ENCODE assay signal across 12 cellular contexts in genomic region chr3:9172851-9173320, GRCh38.
DNase-seq lines count a peak whose midpoint lies in the region; ATAC-seq, FAIRE-seq and TF ChIP-seq lines count a peak whose summit lies in the region.
"Had no signal": no experiment of that assay in that cellular context is flagged by ENCODE, and none has a peak within 500 bp of the region (broad histone marks: within the 10 kb centered on the region; RNA-seq: fewer than 3 reads in every experiment).

No MANE protein-coding gene starts in this region.

- no peak overlapping the region for H2AK5ac ChIP-seq in H1 (ENCODE audit: low read depth, low read length)

- H3K9me3 Mint-ChIP-seq in activated T-cell treated with anti-CD3 and anti-CD28 coated beads, Interleukin-2, amount 50 U/mL, for 72 hours = no peaks in the 10 kb centered on the region
- no peaks in the 10 kb centered on the region for H3K9me3 Mint-ChIP-seq in HFFc6
- H3K9me3 Mint-ChIP-seq in activated naive CD4-positive, alpha-beta T cell treated with anti-CD3 and anti-CD28 coated beads for 36 hours = no peaks in the 10 kb centered on the region

- no peak overlapping the region for H3K4ac ChIP-seq in H1 (replicated peaks; ENCODE audit: insufficient read length, low read depth, low read length)

- no peak for TF ChIP-seq RAD21 in H1 (IDR thresholded peaks at IDR 0.05 in 1 of 2, conservative IDR thresholded peaks at IDR 0.05 in 1 of 2; ENCODE audit: low read depth in 2 of 2, low read length in 2 of 2)

- no peaks in the 10 kb centered on the region for H3K4me1 Mint-ChIP-seq in activated T-cell treated with anti-CD3 and anti-CD28 coated beads, Interleukin-2, amount 50 U/mL, for 72 hours (ENCODE audit: low read depth)
- peaks cover 17% of the 10 kb centered on the region for H3K4me1 Mint-ChIP-seq in HFFc6 (ENCODE audit: low read depth)
- peaks cover 4% of the 10 kb centered on the region for H3K4me1 Mint-ChIP-seq in activated naive CD4-positive, alpha-beta T cell treated with anti-CD3 and anti-CD28 coated beads for 36 hours (ENCODE audit: low read depth)

- H3K36me3 Mint-ChIP-seq in activated T-cell treated with anti-CD3 and anti-CD28 coated beads, Interleukin-2, amount 50 U/mL, for 72 hours (ENCODE audit: insufficient read depth in 2 of 2) = no peaks in the 10 kb centered on the region
- H3K36me3 Mint-ChIP-seq in HFFc6 (ENCODE audit: low read depth) = no peaks in the 10 kb centered on the region
- no peaks in the 10 kb centered on the region for H3K36me3 Mint-ChIP-seq in activated naive CD4-positive, alpha-beta T cell treated with anti-CD3 and anti-CD28 coated beads for 36 hours (ENCODE audit: low read depth)

- no peak overlapping the region for H3K23ac ChIP-seq in H1 (ENCODE audit: insufficient read length)

- peaks cover 0 to 4% (median 0%) of the 10 kb centered on the region in 4 experiments; a peak in 3 of 7 replicates for H3K4me1 ChIP-seq in H1 (replicated peaks in 1 of 4; ENCODE audit: control insufficient read depth in 3 of 4, insufficient read depth in 4 of 4, low read length in 3 of 4)
- H3K4me1 ChIP-seq in kidney (ENCODE audit: control insufficient read depth in 1 of 2, insufficient read depth in 1 of 2, low read depth in 1 of 2, low read length in 2 of 2) = no peaks in the 10 kb centered on the region
- H3K4me1 ChIP-seq: HAP-1 had no signal

- H3K27me3 ChIP-seq in H1 (replicated peaks in 1 of 4; ENCODE audit: control insufficient read depth in 3 of 4, extremely low read depth in 1 of 4, insufficient read depth in 3 of 4, low read length in 3 of 4) = no peaks in the 10 kb centered on the region

- no peak overlapping the region for H3K4me3 ChIP-seq in H1 (ENCODE audit: extremely low read depth in 1 of 4, insufficient read depth in 2 of 4, low read depth in 3 of 4, low read length in 4 of 4)
- no peak overlapping the region for H3K4me3 ChIP-seq in kidney (ENCODE audit: low read length in 2 of 2)
- H3K4me3 ChIP-seq: HAP-1 had no signal

- H2BK5ac ChIP-seq in H1 (ENCODE audit: low read depth, low read length) = peak overlapping the region; percentile 39; the same call in 1 of the 2 replicates

- no peak overlapping the region for H2BK20ac ChIP-seq in H1 (ENCODE audit: low read length)

- H3K14ac ChIP-seq in H1 (ENCODE audit: insufficient read length) = no peak overlapping the region

- FAIRE-seq in H1 (lab: Jason Lieb, UNC) = no peak
- no peak for FAIRE-seq in kidney (lab: Jason Lieb, UNC)

- H3K27me3 Mint-ChIP-seq in activated T-cell treated with anti-CD3 and anti-CD28 coated beads, Interleukin-2, amount 50 U/mL, for 72 hours (ENCODE audit: low read depth) = no peaks in the 10 kb centered on the region
- peaks cover 37% of the 10 kb centered on the region for H3K27me3 Mint-ChIP-seq in HFFc6 (ENCODE audit: insufficient read depth)
- no peaks in the 10 kb centered on the region for H3K27me3 Mint-ChIP-seq in activated naive CD4-positive, alpha-beta T cell treated with anti-CD3 and anti-CD28 coated beads for 36 hours (ENCODE audit: low read depth)

- H3K4me2 ChIP-seq in H1 (ENCODE audit: insufficient read depth in 1 of 2, low read depth in 2 of 2, low read length in 2 of 2) = no peak overlapping the region

- no peak overlapping the region for H4K8ac ChIP-seq in H1 (ENCODE audit: extremely low read depth, insufficient read depth, low read length)

- no peak overlapping the region for H3K27ac ChIP-seq in H1 (ENCODE audit: low read depth, low read length)
- H3K27ac ChIP-seq in kidney (ENCODE audit: low read depth in 2 of 2, low read length in 2 of 2) = no peak overlapping the region
- H3K27ac ChIP-seq: parathyroid adenoma had no signal

- no peaks in the 10 kb centered on the region for H4K20me1 ChIP-seq in H1 (replicated peaks in 1 of 2; ENCODE audit: control insufficient read depth in 1 of 2, insufficient read depth in 2 of 2, low read length in 2 of 2)

- no peaks in the 10 kb centered on the region for H3K23me2 ChIP-seq in H1 (ENCODE audit: low read depth, low read length)

- CTCF ChIA-PET in H1 (lab: Charles Lee; ENCODE audit: partially characterized antibody) = interaction anchor here (0.6 to 1.7 kb wide), 3 partner anchors 9 to 201 kb away, joined by 3 to 5 read pairs (median 3); no protein-coding TSS in a partner anchor
- CTCF ChIA-PET in activated naive CD4-positive, alpha-beta T cell treated with anti-CD3 and anti-CD28 coated beads for 36 hours (lab: Charles Lee) = no interaction called here

- H3K18ac ChIP-seq in H1 (ENCODE audit: extremely low read depth, low read length) = peak overlapping the region; percentile 43; the same call in 1 of the 2 replicates

- H3K9ac ChIP-seq in H1 (replicated peaks in 1 of 4; ENCODE audit: extremely low read depth in 1 of 4, low read depth in 3 of 4, low read length in 3 of 4) (no peak overlapping the region), kidney (ENCODE audit: low read length in 2 of 2) (no peak overlapping the region)
- H3K9ac ChIP-seq: parathyroid adenoma had no signal

- no peak for TF ChIP-seq CTCF in H1 (IDR thresholded peaks at IDR 0.05; ENCODE audit: control extremely low read depth in 1 of 3, insufficient read depth in 1 of 3, low read depth in 1 of 3, low read length in 3 of 3)
- TF ChIP-seq CTCF in kidney (IDR thresholded peaks at IDR 0.05; ENCODE audit: borderline replicate concordance, extremely low read depth, insufficient read depth) = no peak
- TF ChIP-seq CTCF in HFFc6 (IDR thresholded peaks at IDR 0.05) = no peak

- no peak overlapping the region for H3K56ac ChIP-seq in H1 (replicated peaks; ENCODE audit: insufficient read length, low read depth, low read length)

- no peak overlapping the region for H2BK12ac ChIP-seq in H1 (ENCODE audit: low read depth, low read length)

- TF ChIP-seq POLR2A in H1 (IDR thresholded peaks at IDR 0.05; ENCODE audit: control extremely low read depth in 1 of 2, low read depth in 2 of 2, low read length in 2 of 2) = no peak

- no peak overlapping the region for H4K91ac ChIP-seq in H1 (replicated peaks; ENCODE audit: insufficient read length, low read length)

- no peaks in the 10 kb centered on the region for H3K9me3 ChIP-seq in H1 (ENCODE audit: insufficient read depth in 2 of 2, low read depth in 1 of 2, low read length in 1 of 2)
- no peaks in the 10 kb centered on the region for H3K9me3 ChIP-seq in kidney (ENCODE audit: control insufficient read depth in 1 of 2, low read length in 2 of 2)
- H3K9me3 ChIP-seq: HAP-1 had no signal

- intact Hi-C loops in kidney (cut with DNase I) = no loop called here
- intact Hi-C loops in activated naive CD4-positive, alpha-beta T cell treated with anti-CD3 and anti-CD28 coated beads for 36 hours (cut with micrococcal nuclease) = no loop called here

- H3K27ac Mint-ChIP-seq in activated T-cell treated with anti-CD3 and anti-CD28 coated beads, Interleukin-2, amount 50 U/mL, for 72 hours = no peak overlapping the region
- H3K27ac Mint-ChIP-seq in HFFc6 = no peak overlapping the region
- H3K27ac Mint-ChIP-seq in activated naive CD4-positive, alpha-beta T cell treated with anti-CD3 and anti-CD28 coated beads for 36 hours = no peak overlapping the region

- no peak overlapping the region for H3K4me3 Mint-ChIP-seq in activated T-cell treated with anti-CD3 and anti-CD28 coated beads, Interleukin-2, amount 50 U/mL, for 72 hours
- no peak overlapping the region for H3K4me3 Mint-ChIP-seq in HFFc6
- no peak overlapping the region for H3K4me3 Mint-ChIP-seq in activated naive CD4-positive, alpha-beta T cell treated with anti-CD3 and anti-CD28 coated beads for 36 hours

- POLR2A ChIA-PET in H1 (lab: Charles Lee; ENCODE audit: partially characterized antibody) = no interaction called here

- no peaks in the 10 kb centered on the region for H3K79me1 ChIP-seq in H1 (ENCODE audit: low read depth, low read length)

- no peak overlapping the region for H2BK120ac ChIP-seq in H1 (replicated peaks; ENCODE audit: low read depth, low read length)

- H4K5ac ChIP-seq in H1 (ENCODE audit: insufficient read length, low read depth, low read length) = no peak overlapping the region

- H2AFZ ChIP-seq in H1 (ENCODE audit: low read length) = no peak overlapping the region
- H2AFZ ChIP-seq: parathyroid adenoma had no signal

- no peak for TF ChIP-seq EP300 in H1 (IDR thresholded peaks at IDR 0.05; ENCODE audit: borderline replicate concordance in 1 of 2, low read depth in 2 of 2, low read length in 2 of 2)

- 89% methylated on average over 11 of the region's 11 CpGs; no CpG with 5 or more reads in 1 of the 2 experiments for WGBS in H1 (ENCODE audit: extremely low coverage in 1 of 2, insufficient coverage in 1 of 2, insufficient read length in 1 of 2, insufficient replicate concordance in 2 of 2, low coverage in 1 of 2, low lambda C conversion rate in 2 of 2, missing lambda C conversion rate in 1 of 2), 2 experiments

- DNase-seq in EL (peak; percentile 13), NCI-H2196 treated with DMSO at 0.1 percent for 48 hours (lab: John Stamatoyannopoulos, UW; ENCODE audit: unreplicated experiment) (peak; percentile 5), H1 (ENCODE audit: low read depth in 1 of 2, low spot score in 2 of 2) (no peak), nucleus accumbens (lab: John Stamatoyannopoulos, UW) (peak in 33 of 56 donors; percentile 11 to 58 (median 34)), kidney (no peak), HFFc6 (no peak)
- no peak for DNase-seq in activated T-cell treated with anti-CD3 and anti-CD28 coated beads, Interleukin-2, amount 50 U/mL, for 72 hours
- no peak for DNase-seq in activated naive CD4-positive, alpha-beta T cell treated with anti-CD3 and anti-CD28 coated beads for 36 hours
- DNase-seq: left colon, NCI-H187 had no signal

- no peaks in the 10 kb centered on the region for H3K79me2 ChIP-seq in H1 (ENCODE audit: control insufficient read depth in 1 of 2, insufficient read depth in 2 of 2, low read length in 2 of 2)
- H3K79me2 ChIP-seq: parathyroid adenoma had no signal

- H2BK15ac ChIP-seq in H1 (ENCODE audit: low read length) = 0 out of 2 replicates have a peak overlapping the region, but pooled peaks have one; percentile 61

- H3K36me3 ChIP-seq in H1 (ENCODE audit: control insufficient read depth in 2 of 4, insufficient read depth in 4 of 4, low read length in 3 of 4) = no peaks in the 10 kb centered on the region
- no peaks in the 10 kb centered on the region for H3K36me3 ChIP-seq in kidney (ENCODE audit: control insufficient read depth in 1 of 2, insufficient read depth in 2 of 2, low read length in 2 of 2)
- H3K36me3 ChIP-seq: HAP-1 had no signal

- ATAC-seq in activated T-cell treated with anti-CD3 and anti-CD28 coated beads, Interleukin-2, amount 50 U/mL, for 72 hours (replicated peaks in 1 of 2) = no peak
- ATAC-seq: left colon had no signal

TF ChIP-seq in H1, 55 proteins besides CTCF, POLR2A, EP300 and RAD21 (continues in another document):
- no peak for TF ChIP-seq MAFK (IDR thresholded peaks at IDR 0.05; ENCODE audit: low read depth, low read length)
- TF ChIP-seq EZH2 (IDR thresholded peaks at IDR 0.05; ENCODE audit: low read depth, low read length, severe bottlenecking) = no peak
- no peak for TF ChIP-seq NANOG (IDR thresholded peaks at IDR 0.05; ENCODE audit: insufficient read depth, low read depth, low read length, poor library complexity, severe bottlenecking)
- TF ChIP-seq SAP30 (IDR thresholded peaks at IDR 0.05; ENCODE audit: insufficient read depth, insufficient replicate concordance, low read length) = no peak
- TF ChIP-seq SUZ12 (IDR thresholded peaks at IDR 0.05; ENCODE audit: low read length) = no peak
- TF ChIP-seq TEAD4 (IDR thresholded peaks at IDR 0.05; ENCODE audit: low read depth, low read length) = no peak
- no peak for TF ChIP-seq GTF2F1 (IDR thresholded peaks at IDR 0.05; ENCODE audit: borderline replicate concordance, low read depth, low read length)

Comparison
In these comparisons a context has a peak if more than half of its experiments do, and no peak if none do; other contexts are left out.
1. DNase-seq: peak in EL (single experiment), NCI-H2196 treated with DMSO at 0.1 percent for 48 hours (single experiment) and nucleus accumbens (33 of 56); none in H1 (0 of 2), kidney (single experiment), activated T-cell treated with anti-CD3 and anti-CD28 coated beads, Interleukin-2, amount 50 U/mL, for 72 hours (0 of 2), HFFc6 (single experiment) and activated naive CD4-positive, alpha-beta T cell treated with anti-CD3 and anti-CD28 coated beads for 36 hours (single experiment).